Comparison of ENCODE assay signal across 25 cellular contexts in the genomic region with DNA sequence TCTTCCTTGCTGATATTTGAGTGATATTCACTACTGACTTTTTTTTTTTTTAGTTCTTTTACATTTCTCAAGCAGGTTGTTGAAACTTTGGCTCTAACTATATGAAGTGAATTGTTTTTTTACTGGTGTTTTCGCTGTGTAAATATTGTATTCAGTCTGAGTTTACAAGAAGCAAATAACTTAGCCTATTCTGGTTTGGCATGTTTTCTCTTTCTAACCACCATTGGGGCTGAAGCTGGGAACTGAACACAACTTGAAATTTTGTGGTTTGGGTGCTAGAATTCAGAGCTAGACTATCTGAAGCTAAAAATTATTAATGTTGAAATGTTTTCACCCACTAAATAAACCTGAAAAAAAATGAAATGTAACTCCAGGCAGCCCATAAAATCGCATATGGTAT. TPM values are rescaled to one million over a fixed set of nuclear protein-coding genes. Genes with fewer than 3 reads are reported as not detected.
A peak's percentile ranks its signal among the peaks of the same experiment; 100 is the strongest.
DNase-seq lines count a peak whose midpoint lies in the region; ATAC-seq and TF ChIP-seq lines count a peak whose summit lies in the region.
"Had no signal": no experiment of that assay in that cellular context is flagged by ENCODE, and none has a peak within 500 bp of the region (broad histone marks: within the 10 kb centered on the region; RNA-seq: fewer than 3 reads in every experiment).

No MANE protein-coding gene starts in this region.

- intact Hi-C loops in IMR-90 (cut with micrococcal nuclease): no loop called here
- intact Hi-C loops in Right ventricle myocardium inferior (cut with DNase I): no loop called here

- H2BK5ac ChIP-seq in IMR-90 (ENCODE audit: low read depth, low read length, poor library complexity, severe bottlenecking): no peak overlapping the region

- H3K4me2 ChIP-seq in IMR-90 (ENCODE audit: low read depth, low read length): no peak overlapping the region
- H3K4me2 ChIP-seq: PC-9 had no signal

- peak overlapping the region; percentile 43 for H3K4me3 Mint-ChIP-seq in natural killer cell treated with Interleukin-12 subunit alpha and Interleukin-12 subunit beta and Interleukin-15 and Interleukin-18, amount 100 ng/mL, for 72 hours
- no peak overlapping the region for H3K4me3 Mint-ChIP-seq in glutamatergic neuron (ENCODE audit: unreplicated experiment)
- H3K4me3 Mint-ChIP-seq: activated B cell treated with CpG ODN at 0.5 μM for 24 hours; activated CD4-positive, alpha-beta memory T cell treated with anti-CD3 and anti-CD28 coated beads, Interleukin-2, amount 10 ng/mL, durations not matched to agents 7 days and 5 days had no signal

- H4K91ac ChIP-seq in IMR-90 (ENCODE audit: insufficient read depth, low read depth, low read length): no peak overlapping the region

- H3K27me3 Mint-ChIP-seq in natural killer cell treated with Interleukin-12 subunit alpha and Interleukin-12 subunit beta and Interleukin-15 and Interleukin-18, amount 100 ng/mL, for 72 hours: peaks cover 10 to 21% of the 10 kb centered on the region in 2 donors
- no peaks in the 10 kb centered on the region for H3K27me3 Mint-ChIP-seq in glutamatergic neuron (ENCODE audit: unreplicated experiment)
- H3K27me3 Mint-ChIP-seq: activated B cell treated with CpG ODN at 0.5 μM for 24 hours; activated CD4-positive, alpha-beta memory T cell treated with anti-CD3 and anti-CD28 coated beads, Interleukin-2, amount 10 ng/mL, durations not matched to agents 7 days and 5 days; naive thymus-derived CD8-positive, alpha-beta T cell had no signal

- H3K14ac ChIP-seq in IMR-90 (replicated peaks; ENCODE audit: low read depth, low read length): no peak overlapping the region

- CTCF ChIA-PET in IMR-90 (lab: Yijun Ruan, JAX): no interaction called here

- H3K9me3 Mint-ChIP-seq in natural killer cell treated with Interleukin-12 subunit alpha and Interleukin-12 subunit beta and Interleukin-15 and Interleukin-18, amount 100 ng/mL, for 72 hours: no peaks in the 10 kb centered on the region
- no peaks in the 10 kb centered on the region for H3K9me3 Mint-ChIP-seq in glutamatergic neuron (ENCODE audit: unreplicated experiment)
- H3K9me3 Mint-ChIP-seq: activated B cell treated with CpG ODN at 0.5 μM for 24 hours; activated CD4-positive, alpha-beta memory T cell treated with anti-CD3 and anti-CD28 coated beads, Interleukin-2, amount 10 ng/mL, durations not matched to agents 7 days and 5 days; naive thymus-derived CD8-positive, alpha-beta T cell had no signal

- no peaks in the 10 kb centered on the region for H3K4me1 ChIP-seq in IMR-90 (ENCODE audit: control insufficient read depth, insufficient read depth, low read length)
- H3K4me1 ChIP-seq: adrenal gland, gastrocnemius medialis, suprapubic skin had no signal

- in situ Hi-C loops in IMR-90 (cut with MboI; ENCODE audit: low sequenced_read_pairs): no loop called here

- H3K4ac ChIP-seq in IMR-90 (ENCODE audit: low read depth, low read length): no peak overlapping the region

- H4K5ac ChIP-seq in IMR-90 (ENCODE audit: low read depth, low read length): no peak overlapping the region

- H2BK20ac ChIP-seq in IMR-90 (ENCODE audit: low read depth, low read length): no peak overlapping the region

- no peaks in the 10 kb centered on the region for H3K27me3 ChIP-seq in IMR-90 (ENCODE audit: control insufficient read depth, insufficient read depth, low read length)
- H3K27me3 ChIP-seq: adrenal gland, dorsolateral prefrontal cortex, gastrocnemius medialis, pancreas, suprapubic skin had no signal

- H3K27ac ChIP-seq in IMR-90 (ENCODE audit: insufficient read depth, low read length): no peak overlapping the region
- H3K27ac ChIP-seq: adrenal gland, dorsolateral prefrontal cortex, epithelial cell of prostate, gastrocnemius medialis, pancreas, PC-9, suprapubic skin had no signal

- H3K27ac Mint-ChIP-seq in natural killer cell treated with Interleukin-12 subunit alpha and Interleukin-12 subunit beta and Interleukin-15 and Interleukin-18, amount 100 ng/mL, for 72 hours: no peak overlapping the region
- no peak overlapping the region for H3K27ac Mint-ChIP-seq in glutamatergic neuron (ENCODE audit: unreplicated experiment)
- H3K27ac Mint-ChIP-seq: activated B cell treated with CpG ODN at 0.5 μM for 24 hours; activated CD4-positive, alpha-beta memory T cell treated with anti-CD3 and anti-CD28 coated beads, Interleukin-2, amount 10 ng/mL, durations not matched to agents 7 days and 5 days had no signal

- no peaks in the 10 kb centered on the region; the same call in 1 of the 2 replicates for H4K20me1 ChIP-seq in IMR-90 (ENCODE audit: insufficient read depth, low read length)

- H3K4me3 ChIP-seq in AG10803 (ENCODE audit: low read length) (no peak overlapping the region), IMR-90 (ENCODE audit: insufficient read depth, low read depth, low read length) (no peak overlapping the region), choroid plexus epithelial cell (ENCODE audit: low read depth, low read length) (no peak overlapping the region)
- H3K4me3 ChIP-seq: adrenal gland, dorsolateral prefrontal cortex, gastrocnemius medialis, pancreas, PC-9, suprapubic skin had no signal

- H2AK9ac ChIP-seq in IMR-90 (replicated peaks; ENCODE audit: low read depth, low read length, poor library complexity): no peak overlapping the region

- H3K56ac ChIP-seq in IMR-90 (ENCODE audit: extremely low read depth, insufficient read depth, low read length): no peak overlapping the region

- H3K9me3 ChIP-seq in IMR-90 (ENCODE audit: control insufficient read depth, insufficient read depth, low read length): no peaks in the 10 kb centered on the region
- H3K9me3 ChIP-seq: adrenal gland, gastrocnemius medialis, pancreas, suprapubic skin had no signal

- no peak overlapping the region for H3K18ac ChIP-seq in IMR-90 (ENCODE audit: low read depth, low read length)

- H4K8ac ChIP-seq in IMR-90 (ENCODE audit: low read depth in 2 of 2, low read length in 2 of 2): no peak overlapping the region

- no peak overlapping the region for H2AK5ac ChIP-seq in IMR-90 (ENCODE audit: low read depth, low read length)

- POLR2A ChIA-PET in IMR-90 (lab: Charles Lee; ENCODE audit: unreplicated experiment): interaction anchor here (0.6 kb wide), 1 partner anchor 13 kb away, joined by 4 read pairs; no protein-coding TSS in a partner anchor

- no peak overlapping the region for H3K9ac ChIP-seq in IMR-90 (ENCODE audit: low read depth, low read length)

- no peak for TF ChIP-seq POLR2A in IMR-90 (IDR thresholded peaks at IDR 0.05; ENCODE audit: low read depth, low read length)

- H2BK120ac ChIP-seq in IMR-90 (ENCODE audit: low read depth, low read length): no peak overlapping the region

- no peaks in the 10 kb centered on the region for H3K36me3 Mint-ChIP-seq in natural killer cell treated with Interleukin-12 subunit alpha and Interleukin-12 subunit beta and Interleukin-15 and Interleukin-18, amount 100 ng/mL, for 72 hours
- no peaks in the 10 kb centered on the region for H3K36me3 Mint-ChIP-seq in glutamatergic neuron (ENCODE audit: unreplicated experiment)

- no peak overlapping the region for H2AFZ ChIP-seq in IMR-90 (replicated peaks; ENCODE audit: low read length, poor library complexity)
- H2AFZ ChIP-seq: PC-9 had no signal

- dilution Hi-C loops in IMR-90 (cut with HindIII; ENCODE audit: low sequenced_read_pairs, unreplicated experiment): no loop called here

- no CpG with 5 or more reads among the region's 2 CpGs for WGBS in IMR-90 (ENCODE audit: extremely low coverage in 2 of 2, insufficient read length in 1 of 2), 2 experiments

- no peak for TF ChIP-seq RAD21 in IMR-90 (IDR thresholded peaks at IDR 0.05; ENCODE audit: low read length)

- peaks cover 25 to 27% of the 10 kb centered on the region in 2 donors for H3K4me1 Mint-ChIP-seq in natural killer cell treated with Interleukin-12 subunit alpha and Interleukin-12 subunit beta and Interleukin-15 and Interleukin-18, amount 100 ng/mL, for 72 hours (ENCODE audit: low read depth in 2 of 2)
- no peaks in the 10 kb centered on the region for H3K4me1 Mint-ChIP-seq in glutamatergic neuron (ENCODE audit: low read depth, unreplicated experiment)

- peak; percentile 59 for ATAC-seq in IMR-90 (ENCODE audit: low read depth)
- ATAC-seq in natural killer cell treated with Interleukin-12 subunit alpha and Interleukin-12 subunit beta and Interleukin-15 and Interleukin-18, amount 100 ng/mL, for 72 hours: no peak
- no peak for ATAC-seq in Right ventricle myocardium inferior
- ATAC-seq: gastrocnemius medialis; HCT116; HepG2; naive thymus-derived CD8-positive, alpha-beta T cell had no signal

- H2BK15ac ChIP-seq in IMR-90 (ENCODE audit: low read depth, low read length): no peak overlapping the region

- H3K23ac ChIP-seq in IMR-90 (ENCODE audit: low read depth, low read length): no peak overlapping the region

- no peaks in the 10 kb centered on the region for H3K36me3 ChIP-seq in IMR-90 (ENCODE audit: control insufficient read depth, insufficient read depth, low read length)
- H3K36me3 ChIP-seq: adrenal gland, gastrocnemius medialis, pancreas, suprapubic skin had no signal

- TF ChIP-seq CTCF in AG10803 (conservative IDR thresholded peaks at IDR 0.05; ENCODE audit: low read length) (no peak), IMR-90 (conservative IDR thresholded peaks at IDR 0.05; ENCODE audit: low read depth, low read length) (no peak), choroid plexus epithelial cell (conservative IDR thresholded peaks at IDR 0.05; ENCODE audit: low read depth, low read length) (no peak), glutamatergic neuron (IDR thresholded peaks at IDR 0.05; ENCODE audit: partially characterized antibody, unreplicated experiment) (no peak)

- 0 out of 2 replicates have a peak, but pooled peaks cover 3% of the 10 kb centered on the region for H3K9me1 ChIP-seq in IMR-90 (ENCODE audit: insufficient read depth, low read length)

- BruUV-seq in IMR-90 (replicated peaks; lab: Mats Ljungman, UMichigan): no TSS peak

- DNase-seq in AG10803 (ENCODE audit: low read depth): peak; percentile 76
- peak; percentile 24 for DNase-seq in IMR-90
- DNase-seq in choroid plexus epithelial cell (ENCODE audit: low read depth): peak; percentile 55
- no peak for DNase-seq in natural killer cell treated with Interleukin-12 subunit alpha and Interleukin-12 subunit beta and Interleukin-15 and Interleukin-18, amount 100 ng/mL, for 72 hours (ENCODE audit: low spot score)
- no peak for DNase-seq in NK-92 treated with Interleukin-12 subunit alpha and Interleukin-12 subunit beta, amount 100 ng/mL, for 24 hours (lab: John Stamatoyannopoulos, UW)
- DNase-seq in Right ventricle myocardium inferior (ENCODE audit: missing footprints): no peak
- no peak for DNase-seq in SHP77 treated with DMSO at 0.1 percent for 48 hours (lab: John Stamatoyannopoulos, UW)
- no peak for DNase-seq in glutamatergic neuron
- DNase-seq: activated B cell treated with CpG ODN at 0.5 μM for 24 hours; activated CD4-positive, alpha-beta memory T cell treated with anti-CD3 and anti-CD28 coated beads, Interleukin-2, amount 10 ng/mL, durations not matched to agents 7 days and 5 days; activated gamma-delta T cell treated with Interleukin-2 at 50 U/mL for 16 hours; activated T-cell treated with anti-CD3 and anti-CD28 coated beads for 4 hours; adrenal gland; dorsolateral prefrontal cortex; gastrocnemius medialis; mesendoderm; naive thymus-derived CD8-positive, alpha-beta T cell; NCI-H2171 treated with DMSO at 0.1 percent for 48 hours; NCI-H774; pancreas; PC-9 had no signal

- H3K79me1 ChIP-seq in IMR-90 (ENCODE audit: low read depth in 1 of 2, low read length in 2 of 2): no peaks in the 10 kb centered on the region

RNA-seq across cellular contexts. Expression of gene RAD51B, which starts 37.2 kb away (rescaled TPM):
- 12.2 and 18.8 TPM in 2 replicates for total RNA-seq in IMR-90 (2012; rRNA removed)
- 4.9 and 5.1 TPM in 2 replicates for polyA plus RNA-seq in IMR-90 (2012; rRNA removed)
- polyA plus RNA-seq in IMR-90 (2012; cell fraction: cytosol; rRNA removed): 1.6 and 4.9 TPM in 2 replicates
- 0.51 and 3.1 TPM in 2 replicates for polyA plus RNA-seq in IMR-90 (2012; cell fraction: nucleus; rRNA removed; ENCODE audit: low replicate concordance)
- 10 to 100 TPM; 31.1 to 67.3 TPM for total RNA-seq in natural killer cell treated with Interleukin-12 subunit alpha and Interleukin-12 subunit beta and Interleukin-15 and Interleukin-18, amount 100 ng/mL, for 72 hours
- 4.1 TPM for total RNA-seq in Right ventricle myocardium inferior
- 9.7 TPM for total RNA-seq in glutamatergic neuron (ENCODE audit: unreplicated experiment)

RNA-seq across cellular contexts. Expression of gene ZFYVE26, which starts 40.4 kb away (rescaled TPM):
- total RNA-seq in IMR-90 (2012; rRNA removed) (10.3 and 11.1 TPM in 2 replicates), Right ventricle myocardium inferior (14.1 TPM), glutamatergic neuron (ENCODE audit: unreplicated experiment) (32.5 TPM)
- polyA plus RNA-seq in IMR-90 (2012; rRNA removed): 6.0 and 6.6 TPM in 2 replicates
- polyA plus RNA-seq in IMR-90 (2012; cell fraction: cytosol; rRNA removed): 2.8 and 3.2 TPM in 2 replicates
- 10.0 and 16.7 TPM in 2 replicates for polyA plus RNA-seq in IMR-90 (2012; cell fraction: nucleus; rRNA removed; ENCODE audit: low replicate concordance)
- 10 to 100 TPM; 25.4 to 38.0 TPM for total RNA-seq in natural killer cell treated with Interleukin-12 subunit alpha and Interleukin-12 subunit beta and Interleukin-15 and Interleukin-18, amount 100 ng/mL, for 72 hours

Comparison
In these comparisons a context has a peak if more than half of its experiments do, and no peak if none do; other contexts are left out.
1. DNase-seq: peak in AG10803 (single experiment), IMR-90 (single experiment) and choroid plexus epithelial cell (single experiment); none in natural killer cell treated with Interleukin-12 subunit alpha and Interleukin-12 subunit beta and Interleukin-15 and Interleukin-18, amount 100 ng/mL, for 72 hours (single experiment), NK-92 treated with Interleukin-12 subunit alpha and Interleukin-12 subunit beta, amount 100 ng/mL, for 24 hours (single experiment), Right ventricle myocardium inferior (single experiment), SHP77 treated with DMSO at 0.1 percent for 48 hours (single experiment) and glutamatergic neuron (single experiment).